In genomic region chrX:151702021-151702714, GRCh38 we compare ENCODE assay signal across 1 cellular context.
TF ChIP-seq lines count a peak whose summit lies in the region.

No MANE protein-coding gene starts in this region.

TF ChIP-seq in SK-N-SH, 30 proteins besides CTCF, POLR2A, EP300 and RAD21:
- TF ChIP-seq IRF3 (IDR thresholded peaks at IDR 0.05; ENCODE audit: low read depth, low read length), result no peak
- no peak for TF ChIP-seq PBX3 (IDR thresholded peaks at IDR 0.05)
- TF ChIP-seq TCF12 (IDR thresholded peaks at IDR 0.05), result no peak
- TF ChIP-seq NFIC (IDR thresholded peaks at IDR 0.05; ENCODE audit: borderline replicate concordance), result no peak
